In genomic region chr17:17700251-17700969, GRCh38 we compare ENCODE assay signal across 8 cellular contexts. TPM values are rescaled to one million over a fixed set of nuclear protein-coding genes. Genes with fewer than 3 reads are reported as not detected.
DNase-seq lines count a peak whose midpoint lies in the region; ATAC-seq and TF ChIP-seq lines count a peak whose summit lies in the region.

No MANE protein-coding gene starts in this region.

- intact Hi-C loops in upper lobe of right lung (cut with DNase I), result no loop called here

- H3K27ac ChIP-seq in ectodermal cell (ENCODE audit: insufficient read depth, low read depth, low read length, poor library complexity, severe bottlenecking), result no peak overlapping the region
- peak overlapping the region; percentile 77 for H3K27ac ChIP-seq in muscle layer of colon (ENCODE audit: low read depth, low read length)
- H3K27ac ChIP-seq in upper lobe of right lung, result no peak overlapping the region

- H3K9ac ChIP-seq in muscle layer of colon (ENCODE audit: low read length), result peak overlapping the region; percentile 7

- H3K4me1 ChIP-seq in ectodermal cell (ENCODE audit: control insufficient read depth, insufficient read depth, low read length) (peaks cover 38% of the 10 kb centered on the region), muscle layer of colon (ENCODE audit: insufficient read depth, low read length) (peaks cover 80% of the 10 kb centered on the region), upper lobe of right lung (peaks cover 45% of the 10 kb centered on the region)

- no peaks in the 10 kb centered on the region for H3K9me3 ChIP-seq in ectodermal cell (ENCODE audit: control insufficient read depth, low read length)
- H3K9me3 ChIP-seq in muscle layer of colon (ENCODE audit: low read length), result no peaks in the 10 kb centered on the region
- no peaks in the 10 kb centered on the region for H3K9me3 ChIP-seq in upper lobe of right lung

- ATAC-seq in upper lobe of right lung (peak; percentile 27), HG02884 (IDR thresholded peaks at IDR 0.05; ENCODE audit: unreplicated experiment) (no peak)

- no peak for TF ChIP-seq CTCF in upper lobe of right lung (IDR thresholded peaks at IDR 0.05)

- 1% methylated on average over 86 of the region's 86 CpGs for WGBS in ectodermal cell, 2 experiments

- DNase-seq in NCI-H1436 (lab: John Stamatoyannopoulos, UW), result peak; percentile 87
- DNase-seq in NCI-H1436 treated with DMSO at 0.1 percent for 48 hours (lab: John Stamatoyannopoulos, UW), result no peak
- DNase-seq in upper lobe of right lung, result no peak
- DNase-seq in NCI-H1105 treated with DMSO at 0.1 percent for 48 hours (lab: John Stamatoyannopoulos, UW), result no peak
- no peak for DNase-seq in T-helper 1 cell

- H3K4me3 ChIP-seq in ectodermal cell (ENCODE audit: insufficient read depth, low read depth, low read length), result peak overlapping the region; percentile 24
- H3K4me3 ChIP-seq in muscle layer of colon (ENCODE audit: low read depth in 1 of 2, low read length in 2 of 2), result peak overlapping the region; percentile 23 to 53
- peak overlapping the region; percentile 28 for H3K4me3 ChIP-seq in upper lobe of right lung

- H3K27me3 ChIP-seq in ectodermal cell (ENCODE audit: control insufficient read depth, insufficient read depth, low read length, poor library complexity, severe bottlenecking) (peaks cover 88% of the 10 kb centered on the region), muscle layer of colon (ENCODE audit: control insufficient read depth in 1 of 2, insufficient read depth in 2 of 2, low read length in 2 of 2) (no peaks in the 10 kb centered on the region), upper lobe of right lung (no peaks in the 10 kb centered on the region)

- no peaks in the 10 kb centered on the region for H3K36me3 ChIP-seq in ectodermal cell (ENCODE audit: control insufficient read depth, insufficient read depth, low read length)
- no peaks in the 10 kb centered on the region for H3K36me3 ChIP-seq in muscle layer of colon (ENCODE audit: insufficient read depth, low read length)
- no peaks in the 10 kb centered on the region for H3K36me3 ChIP-seq in upper lobe of right lung

RNA-seq across cellular contexts. Expression of gene RAI1, which starts 19.2 kb away (rescaled TPM):
- 20.2 TPM for polyA plus RNA-seq in ectodermal cell (2013, experiment 1 of 4)
- polyA plus RNA-seq in ectodermal cell (2013, experiment 2 of 4), result 21.0 TPM
- polyA plus RNA-seq in ectodermal cell (2013, experiment 3 of 4), result 16.0 TPM
- polyA plus RNA-seq in ectodermal cell (2013, experiment 4 of 4), result 17.1 TPM
- total RNA-seq in upper lobe of right lung, result 38.1 TPM
